In the genomic region with DNA sequence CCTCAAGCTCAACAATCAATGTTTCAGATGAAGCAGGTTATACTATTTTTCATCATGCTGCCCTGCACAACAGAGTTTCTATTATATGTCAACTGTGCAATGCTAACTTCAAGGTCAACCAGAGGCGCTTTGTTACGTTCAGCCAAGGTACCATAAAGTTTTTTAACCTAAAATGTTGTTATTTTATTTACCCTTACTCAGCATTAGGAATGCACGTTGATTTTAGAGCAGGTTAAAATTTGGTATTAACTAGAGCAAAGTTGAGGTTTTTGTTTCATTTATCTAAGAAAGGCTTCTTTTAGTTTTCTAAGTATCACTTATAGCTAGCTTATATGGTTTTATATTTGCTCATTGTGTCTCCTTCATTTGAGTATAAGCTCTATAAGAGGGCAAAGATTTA, we compare ENCODE assay signal across 8 cellular contexts.
"Had no signal": no experiment of that assay in that cellular context is flagged by ENCODE, and none has a peak within 500 bp of the region (broad histone marks: within the 10 kb centered on the region; RNA-seq: fewer than 3 reads in every experiment).

No MANE protein-coding gene starts in this region.

- DNase-seq: H9, HCEC 1CT, KBM-7 had no signal

- H2AFZ ChIP-seq: GM23338 had no signal

- H3K4me3 ChIP-seq: GM23338 had no signal

- H3K4me2 ChIP-seq: GM23338, KMS-11 had no signal

- H3K27ac ChIP-seq: KMS-11 had no signal

- FAIRE-seq: H1, H54, HTR-8/SVneo had no signal

- H3K4me3 Mint-ChIP-seq: GM23338, H9 had no signal

- H3K27ac Mint-ChIP-seq: GM23338, H9 had no signal

- H3K9ac ChIP-seq: KMS-11 had no signal

- ATAC-seq: GM23338 had no signal
